ENCODE assay signal across 10 cellular contexts in the genomic region with DNA sequence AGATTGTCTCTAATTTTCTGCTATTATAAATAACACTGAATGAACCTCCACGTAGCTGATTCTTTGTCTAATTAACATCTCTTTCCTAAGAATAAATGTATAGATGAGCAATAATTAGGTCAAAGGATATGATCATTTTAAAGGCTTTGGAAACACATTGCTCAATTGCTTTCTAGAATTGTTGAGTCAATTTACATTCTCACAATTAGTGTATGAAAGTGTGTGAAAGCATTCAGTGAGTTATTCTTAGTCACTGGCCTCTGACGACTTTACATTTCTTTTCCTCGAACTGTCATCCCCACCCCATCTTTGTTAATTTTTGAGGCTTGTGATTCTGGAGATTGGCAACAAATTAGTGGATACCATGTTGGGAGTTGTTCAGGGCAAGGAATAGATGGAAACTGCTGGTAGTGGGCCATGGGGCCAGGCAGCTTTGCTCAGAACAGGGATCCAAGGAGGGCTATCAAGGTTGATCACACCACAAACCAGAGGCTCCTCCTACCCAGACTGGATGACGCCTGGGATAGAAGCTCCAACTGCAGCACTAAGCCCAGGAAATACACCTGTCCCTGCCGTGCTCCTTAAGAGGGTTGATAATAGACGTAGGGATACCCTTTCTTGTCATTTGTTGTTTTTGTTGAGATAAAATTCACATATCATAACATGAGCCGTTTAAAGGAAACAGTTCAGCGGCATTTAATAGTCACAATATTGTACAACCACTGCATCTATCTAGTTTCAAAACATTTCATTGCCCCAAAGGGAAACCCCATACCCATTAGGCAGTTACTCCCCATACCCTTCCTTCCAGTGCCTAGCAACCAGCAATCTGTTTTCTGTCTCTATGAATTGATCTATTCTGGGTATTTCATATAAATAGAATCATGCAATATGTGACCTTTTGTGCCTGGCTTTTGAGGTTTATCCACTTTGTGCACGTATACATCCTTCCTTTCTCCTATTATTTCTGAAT. TPM values are rescaled to one million over a fixed set of nuclear protein-coding genes. Genes with fewer than 3 reads are reported as not detected.
DNase-seq lines count a peak whose midpoint lies in the region; ATAC-seq and TF ChIP-seq lines count a peak whose summit lies in the region.
"Had no signal": no experiment of that assay in that cellular context is flagged by ENCODE, and none has a peak within 500 bp of the region (broad histone marks: within the 10 kb centered on the region; RNA-seq: fewer than 3 reads in every experiment).

No MANE protein-coding gene starts in this region.

- no peaks in the 10 kb centered on the region for H3K36me3 ChIP-seq in stomach

- no peak for TF ChIP-seq EP300 in stomach (IDR thresholded peaks at IDR 0.05)

- H3K4me1 Mint-ChIP-seq in stimulated activated memory B cell treated with anti-CD40 and anti-IgM and Interleukin-4, amounts not matched to agents 10 μg/mL and 1 μg/mL and 100 μg/mL, for 72 hours: no peaks in the 10 kb centered on the region
- no peaks in the 10 kb centered on the region for H3K4me1 Mint-ChIP-seq in CD4-positive, alpha-beta T cell (ENCODE audit: low read depth)

- H3K27me3 Mint-ChIP-seq in stimulated activated memory B cell treated with anti-CD40 and anti-IgM and Interleukin-4, amounts not matched to agents 10 μg/mL and 1 μg/mL and 100 μg/mL, for 72 hours: peaks cover 9% of the 10 kb centered on the region
- no peaks in the 10 kb centered on the region for H3K27me3 Mint-ChIP-seq in CD4-positive, alpha-beta T cell

- no peaks in the 10 kb centered on the region for H3K36me3 Mint-ChIP-seq in activated naive CD4-positive, alpha-beta T cell treated with anti-CD3 and anti-CD28 coated beads, Interleukin-2, amount 50 U/mL, for 72 hours
- no peaks in the 10 kb centered on the region for H3K36me3 Mint-ChIP-seq in stimulated activated memory B cell treated with anti-CD40 and anti-IgM and Interleukin-4, amounts not matched to agents 10 μg/mL and 1 μg/mL and 100 μg/mL, for 72 hours
- H3K36me3 Mint-ChIP-seq in CD4-positive, alpha-beta T cell (ENCODE audit: low read depth): no peaks in the 10 kb centered on the region

- H3K27ac Mint-ChIP-seq in activated naive CD4-positive, alpha-beta T cell treated with anti-CD3 and anti-CD28 coated beads, Interleukin-2, amount 50 U/mL, for 72 hours: peak overlapping the region in 1 of 2 donors; percentile 58
- no peak overlapping the region for H3K27ac Mint-ChIP-seq in stimulated activated memory B cell treated with anti-CD40 and anti-IgM and Interleukin-4, amounts not matched to agents 10 μg/mL and 1 μg/mL and 100 μg/mL, for 72 hours
- H3K27ac Mint-ChIP-seq in CD4-positive, alpha-beta T cell: no peak overlapping the region

- peak; percentile 84 to 91 for ATAC-seq in activated naive CD4-positive, alpha-beta T cell treated with anti-CD3 and anti-CD28 coated beads, Interleukin-2, amount 50 U/mL, for 72 hours
- ATAC-seq in GM21723 (IDR thresholded peaks at IDR 0.05; ENCODE audit: unreplicated experiment) (peak; percentile 82), HG03571 (IDR thresholded peaks at IDR 0.05; ENCODE audit: unreplicated experiment) (peak; percentile 60)
- ATAC-seq in stimulated activated memory B cell treated with anti-CD40 and anti-IgM and Interleukin-4, amounts not matched to agents 10 μg/mL and 1 μg/mL and 100 μg/mL, for 72 hours: peak; percentile 56
- ATAC-seq in CD4-positive, alpha-beta T cell (ENCODE audit: poor library complexity): no peak

- DNase-seq in activated naive CD4-positive, alpha-beta T cell treated with anti-CD3 and anti-CD28 coated beads, Interleukin-2, amount 50 U/mL, for 72 hours (ENCODE audit: low spot score in 2 of 2): no peak
- no peak for DNase-seq in activated naive CD4-positive, alpha-beta T cell treated with anti-CD3 and anti-CD28 coated beads, Interleukin-2, amount 50 U/mL, for 16 hours
- no peak for DNase-seq in stomach
- DNase-seq in LoVo (ENCODE audit: low spot score): no peak
- no peak for DNase-seq in CD4-positive, alpha-beta T cell
- DNase-seq: activated CD4-positive, alpha-beta T cell treated with anti-CD3 and anti-CD28 coated beads, Interleukin-2, amount 50 U/mL, for 1 hour; SK-N-SH had no signal

- POLR2A ChIA-PET in CD4-positive, alpha-beta T cell (lab: Charles Lee): no interaction called here

- no peaks in the 10 kb centered on the region for H3K4me1 ChIP-seq in stomach

- no peaks in the 10 kb centered on the region for H3K27me3 ChIP-seq in stomach
- no peaks in the 10 kb centered on the region for H3K27me3 ChIP-seq in CD4-positive, alpha-beta T cell (ENCODE audit: control insufficient read depth, insufficient read depth, low read length)

- H3K9me3 Mint-ChIP-seq in activated naive CD4-positive, alpha-beta T cell treated with anti-CD3 and anti-CD28 coated beads, Interleukin-2, amount 50 U/mL, for 72 hours: no peaks in the 10 kb centered on the region
- H3K9me3 Mint-ChIP-seq in stimulated activated memory B cell treated with anti-CD40 and anti-IgM and Interleukin-4, amounts not matched to agents 10 μg/mL and 1 μg/mL and 100 μg/mL, for 72 hours: no peaks in the 10 kb centered on the region
- no peaks in the 10 kb centered on the region for H3K9me3 Mint-ChIP-seq in CD4-positive, alpha-beta T cell

- intact Hi-C loops in stomach (cut with DNase I; ENCODE audit: low total_unique reads): no loop called here
- intact Hi-C loops in CD4-positive, alpha-beta T cell (cut with DNase I, micrococcal nuclease): no loop called here

- 73 to 81% (median 79%) methylated on average over 9 of the region's 9 CpGs for WGBS in stomach, 5 donors

- no peak overlapping the region for H3K27ac ChIP-seq in stomach
- no peak overlapping the region for H3K27ac ChIP-seq in CD4-positive, alpha-beta T cell (ENCODE audit: low read depth, low read length)

- H3K4me3 Mint-ChIP-seq in stimulated activated memory B cell treated with anti-CD40 and anti-IgM and Interleukin-4, amounts not matched to agents 10 μg/mL and 1 μg/mL and 100 μg/mL, for 72 hours: no peak overlapping the region
- no peak overlapping the region for H3K4me3 Mint-ChIP-seq in CD4-positive, alpha-beta T cell

- CTCF ChIA-PET in CD4-positive, alpha-beta T cell (lab: Charles Lee): no interaction called here

- H3K9me3 ChIP-seq in stomach: no peaks in the 10 kb centered on the region
- H3K9me3 ChIP-seq in CD4-positive, alpha-beta T cell (ENCODE audit: control insufficient read depth, low read length): no peaks in the 10 kb centered on the region
- H3K9me3 ChIP-seq: SK-N-SH had no signal

- TF ChIP-seq CTCF in stomach (IDR thresholded peaks at IDR 0.05): no peak
- no peak for TF ChIP-seq CTCF in CD4-positive, alpha-beta T cell (IDR thresholded peaks at IDR 0.05)

- H3K4me3 ChIP-seq in stomach: no peak overlapping the region

- TF ChIP-seq POLR2A in stomach (IDR thresholded peaks at IDR 0.05): no peak

RNA-seq across cellular contexts. Expression of a gene that starts 27.9 kb away (rescaled TPM):
- total RNA-seq in activated naive CD4-positive, alpha-beta T cell treated with anti-CD3 and anti-CD28 coated beads, Interleukin-2, amount 50 U/mL, for 72 hours: 10 to 100 TPM; 35.4 to 88.2 TPM
- total RNA-seq in stomach: 10 to 100 TPM in 4 of 5 donors, 1 to 10 TPM in 1; 2.6 to 44.5 (median 18.3) TPM
- polyA plus RNA-seq in stomach: 10 to 100 TPM; 52.7 to 76.8 (median 68.3) TPM
- total RNA-seq in CD4-positive, alpha-beta T cell: 100 to 1,000 TPM; 112 to 120 TPM

RNA-seq across cellular contexts. Expression of a gene that starts 49.6 kb away (rescaled TPM):
- not detected for total RNA-seq in activated naive CD4-positive, alpha-beta T cell treated with anti-CD3 and anti-CD28 coated beads, Interleukin-2, amount 50 U/mL, for 72 hours
- 1 to 10 TPM in 1 of 5 donors, not detected in 4; 2.2 TPM for total RNA-seq in stomach
- 1 to 10 TPM in 2 of 3 donors, under 1 TPM in 1; 0.93 to 3.8 (median 2.9) TPM for polyA plus RNA-seq in stomach
- not detected for total RNA-seq in CD4-positive, alpha-beta T cell
